8 cellular contexts compared by ENCODE assay signal in the genomic region with DNA sequence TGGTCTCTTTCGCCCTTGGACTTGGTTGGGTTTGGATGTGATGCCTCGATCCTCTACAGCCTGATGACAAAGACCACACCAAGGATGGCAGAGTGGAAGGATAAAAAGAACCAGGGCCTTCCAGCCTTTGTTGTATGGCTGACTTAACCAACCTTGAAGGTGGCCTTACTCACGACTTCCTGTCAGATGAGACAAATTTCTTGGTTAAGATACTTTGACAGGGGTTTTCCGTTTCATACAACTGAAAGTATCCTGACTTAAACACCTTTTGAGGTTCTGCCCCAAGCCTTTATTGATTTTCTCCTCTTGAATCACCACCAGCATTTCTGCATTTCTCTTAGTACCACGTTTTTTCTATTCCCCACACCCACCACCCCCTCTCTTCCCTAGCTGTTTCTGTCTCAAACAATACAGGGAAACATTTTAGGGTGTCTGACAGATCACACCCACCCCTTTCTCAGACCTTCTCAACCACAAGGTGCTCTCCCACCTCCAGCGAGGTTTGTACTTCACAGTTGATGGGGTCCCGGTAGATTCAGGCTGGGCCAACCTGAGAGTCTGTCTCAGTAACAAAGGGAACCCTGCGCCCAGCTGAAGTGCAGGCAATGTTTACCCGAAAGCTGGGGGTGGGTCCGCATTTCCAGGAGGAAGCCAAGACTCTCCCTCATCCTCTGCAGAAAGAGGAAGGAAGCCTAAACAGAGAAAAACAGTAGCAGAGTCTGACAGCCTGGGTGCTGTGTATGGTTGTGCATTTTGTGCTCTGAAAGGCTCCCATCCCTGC. TPM values are rescaled to one million over a fixed set of nuclear protein-coding genes. Genes with fewer than 3 reads are reported as not detected.
DNase-seq lines count a peak whose midpoint lies in the region; ATAC-seq and TF ChIP-seq lines count a peak whose summit lies in the region.

No MANE protein-coding gene starts in this region.

- H3K4me3 Mint-ChIP-seq in Caco-2 (ENCODE audit: unreplicated experiment) = peak overlapping the region; percentile 6
- peak overlapping the region; percentile 73 for H3K4me3 Mint-ChIP-seq in natural killer cell treated with Interleukin-12 subunit alpha and Interleukin-12 subunit beta and Interleukin-15 and Interleukin-18, amount 100 ng/mL, for 72 hours

- CTCF ChIA-PET in Caco-2 (lab: Charles Lee) = no interaction called here

- H3K27me3 ChIP-seq in Caco-2 (replicated peaks; ENCODE audit: control insufficient read depth, insufficient read depth, low read length) (no peaks in the 10 kb centered on the region), neuronal stem cell (ENCODE audit: control insufficient read depth in 3 of 3, insufficient read depth in 3 of 3, low read depth in 1 of 3, low read length in 3 of 3) (peaks cover 0 to 40% (median 8%) of the 10 kb centered on the region in 3 experiments)

- ATAC-seq in GM21447 (IDR thresholded peaks at IDR 0.05; ENCODE audit: unreplicated experiment) = peak; percentile 78
- ATAC-seq in natural killer cell treated with Interleukin-12 subunit alpha and Interleukin-12 subunit beta and Interleukin-15 and Interleukin-18, amount 100 ng/mL, for 72 hours = peak; percentile 52 to 59

- no peak overlapping the region for H3K9ac ChIP-seq in neuronal stem cell (ENCODE audit: low read depth, low read length, poor library complexity)

- peaks cover 36% of the 10 kb centered on the region for H3K4me1 ChIP-seq in Caco-2
- peaks cover 0 to 4% of the 10 kb centered on the region in 2 donors for H3K4me1 ChIP-seq in neuronal stem cell (ENCODE audit: control insufficient read depth in 2 of 2, insufficient read depth in 1 of 2, low read depth in 1 of 2, low read length in 2 of 2)

- no CpG with 5 or more reads among the region's 10 CpGs for WGBS in neuronal stem cell (ENCODE audit: extremely low coverage in 2 of 2, insufficient read length in 2 of 2, insufficient replicate concordance in 1 of 2), 2 donors

- no peak overlapping the region for H3K27ac ChIP-seq in neuronal stem cell (replicated peaks; ENCODE audit: low read length)

- peaks cover 5% of the 10 kb centered on the region for H3K36me3 Mint-ChIP-seq in Caco-2 (ENCODE audit: insufficient read depth, unreplicated experiment)
- no peaks in the 10 kb centered on the region for H3K36me3 Mint-ChIP-seq in natural killer cell treated with Interleukin-12 subunit alpha and Interleukin-12 subunit beta and Interleukin-15 and Interleukin-18, amount 100 ng/mL, for 72 hours

- no peak overlapping the region for H4K91ac ChIP-seq in neuronal stem cell (ENCODE audit: low read depth, low read length, poor library complexity)

- H3K4me3 ChIP-seq in Caco-2 (ENCODE audit: low read depth, low read length) (no peak overlapping the region), neuronal stem cell (ENCODE audit: low read length in 2 of 2) (no peak overlapping the region)
- H3K4me3 ChIP-seq in Jurkat, Clone E6-1 (ENCODE audit: low read length) = peak overlapping the region; percentile 37

- no peak overlapping the region for H2BK12ac ChIP-seq in neuronal stem cell (ENCODE audit: low read length)

- no peak overlapping the region for H2AFZ ChIP-seq in neuronal stem cell (ENCODE audit: low read length)

- H2BK120ac ChIP-seq in neuronal stem cell (ENCODE audit: low read depth, low read length) = no peak overlapping the region

- H2AK5ac ChIP-seq in neuronal stem cell (ENCODE audit: low read depth, low read length) = no peak overlapping the region

- H3K9me3 ChIP-seq in Caco-2 (peaks cover 14% of the 10 kb centered on the region), neuronal stem cell (replicated peaks in 1 of 2; ENCODE audit: control insufficient read depth in 2 of 2, insufficient read depth in 1 of 2, low read depth in 1 of 2, low read length in 2 of 2) (peaks cover 9 to 10% of the 10 kb centered on the region in 2 donors)

- no peaks in the 10 kb centered on the region for H3K27me3 Mint-ChIP-seq in Caco-2 (ENCODE audit: insufficient read depth, unreplicated experiment)
- H3K27me3 Mint-ChIP-seq in natural killer cell treated with Interleukin-12 subunit alpha and Interleukin-12 subunit beta and Interleukin-15 and Interleukin-18, amount 100 ng/mL, for 72 hours = no peaks in the 10 kb centered on the region

- no TSS peak for BruUV-seq in Caco-2 (replicated peaks; lab: Mats Ljungman, UMichigan)

- H3K18ac ChIP-seq in neuronal stem cell (ENCODE audit: low read length) = no peak overlapping the region

- H3K79me1 ChIP-seq in neuronal stem cell (ENCODE audit: low read depth, low read length) = no peaks in the 10 kb centered on the region

- no peak overlapping the region for H3K4me2 ChIP-seq in neuronal stem cell (ENCODE audit: insufficient read depth, low read length, poor library complexity, severe bottlenecking)

- no peak overlapping the region for H3K27ac Mint-ChIP-seq in Caco-2 (ENCODE audit: unreplicated experiment)
- peak overlapping the region; percentile 94 to 96 for H3K27ac Mint-ChIP-seq in natural killer cell treated with Interleukin-12 subunit alpha and Interleukin-12 subunit beta and Interleukin-15 and Interleukin-18, amount 100 ng/mL, for 72 hours

- no peak overlapping the region for H3K4ac ChIP-seq in neuronal stem cell (ENCODE audit: low read length)

- H3K36me3 ChIP-seq in Caco-2 (ENCODE audit: control insufficient read depth, insufficient read depth, low read length) (no peaks in the 10 kb centered on the region), neuronal stem cell (replicated peaks in 1 of 2; ENCODE audit: control insufficient read depth in 2 of 2, insufficient read depth in 2 of 2, low read length in 2 of 2) (no peaks in the 10 kb centered on the region)

- H3K23ac ChIP-seq in neuronal stem cell (ENCODE audit: low read depth, low read length, poor library complexity) = no peak overlapping the region

- no peak overlapping the region for H2BK15ac ChIP-seq in neuronal stem cell (ENCODE audit: low read length)

- H2BK5ac ChIP-seq in neuronal stem cell (ENCODE audit: low read length) = no peak overlapping the region

- POLR2A ChIA-PET in Caco-2 (lab: Charles Lee) = no interaction called here

- no peak overlapping the region for H3K14ac ChIP-seq in neuronal stem cell (ENCODE audit: low read length)

- DNase-seq in Caco-2 = no peak
- DNase-seq in Jurkat, Clone E6-1 (ENCODE audit: low read depth, low spot score) = peak; percentile 87
- DNase-seq in activated T-cell treated with anti-CD3 and anti-CD28 coated beads for 1 hour (ENCODE audit: low read depth) = peak; percentile 16
- DNase-seq in natural killer cell treated with Interleukin-12 subunit alpha and Interleukin-12 subunit beta and Interleukin-15 and Interleukin-18, amount 100 ng/mL, for 72 hours (ENCODE audit: low spot score) = no peak
- DNase-seq in neuronal stem cell (ENCODE audit: low spot score) = no peak
- DNase-seq in NCI-H1694 (lab: John Stamatoyannopoulos, UW) = no peak
- no peak for DNase-seq in HuH-7.5 (ENCODE audit: low spot score)

- peaks cover 37% of the 10 kb centered on the region for H3K4me1 Mint-ChIP-seq in Caco-2 (ENCODE audit: low read depth, unreplicated experiment)
- peaks cover 26 to 42% of the 10 kb centered on the region in 2 donors for H3K4me1 Mint-ChIP-seq in natural killer cell treated with Interleukin-12 subunit alpha and Interleukin-12 subunit beta and Interleukin-15 and Interleukin-18, amount 100 ng/mL, for 72 hours (ENCODE audit: low read depth in 2 of 2)

- intact Hi-C loops in Caco-2 (cut with micrococcal nuclease; ENCODE audit: unreplicated experiment) = loop anchor here (5.0 kb wide), 1 partner anchor 154 kb away; no protein-coding TSS in a partner anchor

- H4K8ac ChIP-seq in neuronal stem cell (ENCODE audit: low read depth, low read length) = no peak overlapping the region

- no peaks in the 10 kb centered on the region for H3K9me3 Mint-ChIP-seq in Caco-2 (ENCODE audit: unreplicated experiment)
- H3K9me3 Mint-ChIP-seq in natural killer cell treated with Interleukin-12 subunit alpha and Interleukin-12 subunit beta and Interleukin-15 and Interleukin-18, amount 100 ng/mL, for 72 hours = no peaks in the 10 kb centered on the region

- no peak for TF ChIP-seq CTCF in Caco-2 (IDR thresholded peaks at IDR 0.05; ENCODE audit: insufficient read depth in 1 of 2, low read depth in 1 of 2, low read length in 1 of 2, severe bottlenecking in 1 of 2, unreplicated experiment in 1 of 2)

RNA-seq across cellular contexts. Expression of a gene that starts 5.0 kb away (rescaled TPM):
- total RNA-seq in Caco-2 (2022) = 24.1 and 26.1 TPM in 2 replicates
- 12.2 TPM for polyA plus RNA-seq in Jurkat, Clone E6-1 (2012; ENCODE audit: insufficient read depth, insufficient read length)
- total RNA-seq in natural killer cell treated with Interleukin-12 subunit alpha and Interleukin-12 subunit beta and Interleukin-15 and Interleukin-18, amount 100 ng/mL, for 72 hours = 10 to 100 TPM; 22.1 to 24.9 TPM
- 21.5 TPM for polyA plus RNA-seq in neuronal stem cell (2013, experiment 1 of 2)
- polyA plus RNA-seq in neuronal stem cell (2013, experiment 2 of 2) = 22.8 TPM

Comparison
In these comparisons a context has a peak if more than half of its experiments do, and no peak if none do; other contexts are left out.
1. DNase-seq: peak in Jurkat, Clone E6-1 (single experiment) and activated T-cell treated with anti-CD3 and anti-CD28 coated beads for 1 hour (single experiment); none in Caco-2 (0 of 2), natural killer cell treated with Interleukin-12 subunit alpha and Interleukin-12 subunit beta and Interleukin-15 and Interleukin-18, amount 100 ng/mL, for 72 hours (single experiment), neuronal stem cell (single experiment), NCI-H1694 (single experiment) and HuH-7.5 (single experiment).